8 cellular contexts compared by ENCODE assay signal in genomic region chr3:188683032-188683491, GRCh38.
DNase-seq lines count a peak whose midpoint lies in the region; ATAC-seq lines count a peak whose summit lies in the region.

No MANE protein-coding gene starts in this region.

- peaks cover 59% of the 10 kb centered on the region for H3K4me1 Mint-ChIP-seq in dendritic cell treated with granulocyte-macrophage colony-stimulating factor and Interleukin-4, amounts not matched to agents 40 ng/mL and 50 ng/mL, for 4 days (ENCODE audit: low read depth)

- no peaks in the 10 kb centered on the region for H3K79me2 ChIP-seq in trophoblast cell (ENCODE audit: control insufficient read depth, insufficient read depth, low read length, poor library complexity)

- WGBS in trophoblast cell (ENCODE audit: extremely low coverage, insufficient coverage, insufficient read length) = no CpG with 5 or more reads among the region's 3 CpGs

- H3K9me3 Mint-ChIP-seq in dendritic cell treated with granulocyte-macrophage colony-stimulating factor and Interleukin-4, amounts not matched to agents 40 ng/mL and 50 ng/mL, for 4 days = peaks cover 6% of the 10 kb centered on the region

- H3K27me3 Mint-ChIP-seq in dendritic cell treated with granulocyte-macrophage colony-stimulating factor and Interleukin-4, amounts not matched to agents 40 ng/mL and 50 ng/mL, for 4 days = no peaks in the 10 kb centered on the region

- H3K27me3 ChIP-seq in trophoblast cell (ENCODE audit: insufficient read depth, low read length) = no peaks in the 10 kb centered on the region

- no peak for ATAC-seq in HG03139 (IDR thresholded peaks at IDR 0.05; ENCODE audit: unreplicated experiment)

- no peaks in the 10 kb centered on the region for H3K36me3 ChIP-seq in trophoblast cell (ENCODE audit: control insufficient read depth in 1 of 2, insufficient read depth in 2 of 2, low read length in 2 of 2)

- no peak overlapping the region for H3K27ac ChIP-seq in trophoblast cell (ENCODE audit: low read depth, low read length)

- no peak overlapping the region for H3K9ac ChIP-seq in trophoblast cell (ENCODE audit: low read length)

- H3K27ac Mint-ChIP-seq in dendritic cell treated with granulocyte-macrophage colony-stimulating factor and Interleukin-4, amounts not matched to agents 40 ng/mL and 50 ng/mL, for 4 days = peak overlapping the region; percentile 76

- no peak overlapping the region for H3K23ac ChIP-seq in trophoblast cell (ENCODE audit: low read length)

- H4K8ac ChIP-seq in trophoblast cell (ENCODE audit: low read depth, low read length) = no peak overlapping the region

- H2AFZ ChIP-seq in trophoblast cell (ENCODE audit: insufficient read depth, low read length, poor library complexity) = no peak overlapping the region

- no peak overlapping the region for H3K4me2 ChIP-seq in trophoblast cell (ENCODE audit: low read length)

- H3K9me3 ChIP-seq in trophoblast cell (ENCODE audit: insufficient read depth, low read depth, low read length) = no peaks in the 10 kb centered on the region

- H3K79me1 ChIP-seq in trophoblast cell (ENCODE audit: low read length) = no peaks in the 10 kb centered on the region

- H3K36me3 Mint-ChIP-seq in dendritic cell treated with granulocyte-macrophage colony-stimulating factor and Interleukin-4, amounts not matched to agents 40 ng/mL and 50 ng/mL, for 4 days (ENCODE audit: low read depth) = peaks cover 6% of the 10 kb centered on the region

- H3K4ac ChIP-seq in trophoblast cell (ENCODE audit: low read depth, low read length) = no peak overlapping the region

- H2AK5ac ChIP-seq in trophoblast cell (ENCODE audit: low read length) = no peak overlapping the region

- H4K91ac ChIP-seq in trophoblast cell (ENCODE audit: low read depth, low read length) = no peak overlapping the region

- no peak overlapping the region for H2BK12ac ChIP-seq in trophoblast cell (ENCODE audit: low read length)

- intact Hi-C loops in dendritic cell treated with granulocyte-macrophage colony-stimulating factor and Interleukin-4, amounts not matched to agents 40 ng/mL and 50 ng/mL, for 4 days (cut with micrococcal nuclease) = loop anchor here (5.0 kb wide), 1 partner anchor 941 kb away; no protein-coding TSS in a partner anchor

- H3K18ac ChIP-seq in trophoblast cell (ENCODE audit: low read length) = no peak overlapping the region

- H3K14ac ChIP-seq in trophoblast cell (ENCODE audit: low read length) = no peak overlapping the region

- no peak overlapping the region for H2BK120ac ChIP-seq in trophoblast cell (ENCODE audit: insufficient read depth, low read length, poor library complexity)

- DNase-seq in CD1c-positive myeloid dendritic cell (ENCODE audit: extremely low spot score) (peak; percentile 80), HK-2 (ENCODE audit: unreplicated experiment) (peak; percentile 54), trophoblast cell (peak; percentile 65 to 94), COR-L47 (lab: John Stamatoyannopoulos, UW) (no peak), NCI-H2196 (lab: John Stamatoyannopoulos, UW; ENCODE audit: unreplicated experiment) (no peak), DMS53 treated with DMSO at 0.1 percent for 48 hours (lab: John Stamatoyannopoulos, UW; ENCODE audit: unreplicated experiment) (no peak)

- H3K4me3 ChIP-seq in trophoblast cell (ENCODE audit: low read depth, low read length) = no peak overlapping the region

- H3K4me3 Mint-ChIP-seq in dendritic cell treated with granulocyte-macrophage colony-stimulating factor and Interleukin-4, amounts not matched to agents 40 ng/mL and 50 ng/mL, for 4 days = no peak overlapping the region

- no peak overlapping the region for H2BK5ac ChIP-seq in trophoblast cell (ENCODE audit: low read depth, low read length, poor library complexity)

- H4K12ac ChIP-seq in trophoblast cell (ENCODE audit: low read depth, low read length) = no peak overlapping the region

- H3K4me1 ChIP-seq in trophoblast cell (ENCODE audit: control insufficient read depth in 1 of 2, insufficient read depth in 2 of 2, low read length in 2 of 2) = peaks cover 0 to 7% of the 10 kb centered on the region in 2 experiments

Comparison
In these comparisons a context has a peak if more than half of its experiments do, and no peak if none do; other contexts are left out.
1. DNase-seq: peak in CD1c-positive myeloid dendritic cell (single experiment), HK-2 (single experiment) and trophoblast cell (2 of 2); none in COR-L47 (single experiment), NCI-H2196 (single experiment) and DMS53 treated with DMSO at 0.1 percent for 48 hours (single experiment).